In genomic region chr2:126145752-126146151, GRCh38 we compare ENCODE assay signal across 27 cellular contexts.
"Had no signal": no experiment of that assay in that cellular context is flagged by ENCODE, and none has a peak within 500 bp of the region (broad histone marks: within the 10 kb centered on the region; RNA-seq: fewer than 3 reads in every experiment).

No MANE protein-coding gene starts in this region.

- H3K9me3 ChIP-seq: ascending aorta, breast epithelium, colonic mucosa had no signal

- H3K4me3 ChIP-seq: ascending aorta, breast epithelium, cardiac muscle cell, colonic mucosa, heart left ventricle had no signal

- H3K36me3 ChIP-seq: ascending aorta, breast epithelium, cardiac muscle cell, colonic mucosa, heart left ventricle had no signal

- H3K27ac Mint-ChIP-seq: activated CD4-positive, alpha-beta memory T cell treated with anti-CD3 and anti-CD28 coated beads for 36 hours; activated CD4-positive, alpha-beta T cell treated with anti-CD3 and anti-CD28 coated beads for 36 hours; activated CD4-positive, alpha-beta T cell treated with anti-CD3 and anti-CD28 coated beads, Interleukin-2, amount 10 ng/mL, durations not matched to agents 24 days and 14 days; activated naive CD4-positive, alpha-beta T cell treated with anti-CD3 and anti-CD28 coated beads, Interleukin-2, amount 10 ng/mL, durations not matched to agents 7 days and 5 days; activated naive CD4-positive, alpha-beta T cell treated with anti-CD3 and anti-CD28 coated beads, Interleukin-2, amount 50 U/mL, for 72 hours; activated naive CD8-positive, alpha-beta T cell treated with anti-CD3 and anti-CD28 coated beads, Interleukin-2, amount 10 ng/mL, durations not matched to agents 7 days and 5 days; activated T-cell treated with anti-CD3 and anti-CD28 coated beads, Interleukin-2, amount 50 U/mL, for 24 hours; activated T-cell treated with anti-CD3 and anti-CD28 coated beads, Interleukin-2, amount 50 U/mL, for 72 hours; brain had no signal

- H3K4me1 Mint-ChIP-seq: activated CD4-positive, alpha-beta T cell treated with anti-CD3 and anti-CD28 coated beads for 36 hours; activated CD4-positive, alpha-beta T cell treated with anti-CD3 and anti-CD28 coated beads, Interleukin-2, amount 10 ng/mL, durations not matched to agents 24 days and 14 days; activated naive CD4-positive, alpha-beta T cell treated with anti-CD3 and anti-CD28 coated beads, Interleukin-2, amount 10 ng/mL, durations not matched to agents 7 days and 5 days; activated naive CD8-positive, alpha-beta T cell treated with anti-CD3 and anti-CD28 coated beads, Interleukin-2, amount 10 ng/mL, durations not matched to agents 7 days and 5 days; brain had no signal

- H3K4me1 ChIP-seq: ascending aorta, breast epithelium, colonic mucosa, heart left ventricle had no signal

- H3K9me3 Mint-ChIP-seq: activated CD4-positive, alpha-beta T cell treated with anti-CD3 and anti-CD28 coated beads, Interleukin-2, amount 10 ng/mL, durations not matched to agents 24 days and 14 days had no signal

- H3K27me3 ChIP-seq: ascending aorta, breast epithelium, cardiac muscle cell, colonic mucosa, heart left ventricle had no signal

- H3K27ac ChIP-seq: ascending aorta, breast epithelium, cardiac muscle cell, colonic mucosa, heart left ventricle had no signal

- H3K4me3 Mint-ChIP-seq: activated CD4-positive, alpha-beta memory T cell treated with anti-CD3 and anti-CD28 coated beads for 36 hours; activated CD4-positive, alpha-beta T cell treated with anti-CD3 and anti-CD28 coated beads for 36 hours; activated CD4-positive, alpha-beta T cell treated with anti-CD3 and anti-CD28 coated beads, Interleukin-2, amount 10 ng/mL, durations not matched to agents 24 days and 14 days; activated naive CD4-positive, alpha-beta T cell treated with anti-CD3 and anti-CD28 coated beads, Interleukin-2, amount 10 ng/mL, durations not matched to agents 7 days and 5 days; activated naive CD8-positive, alpha-beta T cell treated with anti-CD3 and anti-CD28 coated beads, Interleukin-2, amount 10 ng/mL, durations not matched to agents 7 days and 5 days; activated T-cell treated with anti-CD3 and anti-CD28 coated beads, Interleukin-2, amount 50 U/mL, for 24 hours; activated T-cell treated with anti-CD3 and anti-CD28 coated beads, Interleukin-2, amount 50 U/mL, for 72 hours; brain had no signal

- ATAC-seq: activated CD4-positive, alpha-beta T cell treated with anti-CD3 and anti-CD28 coated beads for 36 hours; activated naive CD4-positive, alpha-beta T cell treated with anti-CD3 and anti-CD28 coated beads, Interleukin-2, amount 50 U/mL, for 72 hours; activated T-cell treated with anti-CD3 and anti-CD28 coated beads, Interleukin-2, amount 50 U/mL, for 72 hours; esophagus mucosa; heart left ventricle had no signal

- H3K27me3 Mint-ChIP-seq: activated CD4-positive, alpha-beta memory T cell treated with anti-CD3 and anti-CD28 coated beads for 36 hours; activated CD4-positive, alpha-beta T cell treated with anti-CD3 and anti-CD28 coated beads, Interleukin-2, amount 10 ng/mL, durations not matched to agents 24 days and 14 days; activated naive CD4-positive, alpha-beta T cell treated with anti-CD3 and anti-CD28 coated beads, Interleukin-2, amount 10 ng/mL, durations not matched to agents 7 days and 5 days; activated naive CD8-positive, alpha-beta T cell treated with anti-CD3 and anti-CD28 coated beads, Interleukin-2, amount 10 ng/mL, durations not matched to agents 7 days and 5 days; activated T-cell treated with anti-CD3 and anti-CD28 coated beads, Interleukin-2, amount 50 U/mL, for 24 hours; brain had no signal

- DNase-seq: activated CD4-positive, alpha-beta memory T cell treated with anti-CD3 and anti-CD28 coated beads for 36 hours; activated CD4-positive, alpha-beta T cell treated with anti-CD3 and anti-CD28 coated beads for 36 hours; activated CD4-positive, alpha-beta T cell treated with anti-CD3 and anti-CD28 coated beads, Interleukin-2, amount 10 ng/mL, durations not matched to agents 24 days and 14 days; activated CD4-positive, CD25-positive, alpha-beta regulatory T cell; activated CD4-positive, CD25-positive, alpha-beta regulatory T cell treated with anti-CD3 and anti-CD28 coated beads, Interleukin-2, amount 50 U/mL, for 72 hours; activated CD8-positive, alpha-beta memory T cell treated with anti-CD3 and anti-CD28 coated beads, Interleukin-2, amount 50 U/mL, for 48 hours; activated gamma-delta T cell; activated naive CD4-positive, alpha-beta T cell; activated naive CD4-positive, alpha-beta T cell treated with anti-CD3 and anti-CD28 coated beads, Interleukin-2, amount 10 ng/mL, durations not matched to agents 7 days and 5 days; activated naive CD8-positive, alpha-beta T cell treated with anti-CD3 and anti-CD28 coated beads, Interleukin-2, amount 10 ng/mL, durations not matched to agents 7 days and 5 days; activated T-cell treated with anti-CD3 and anti-CD28 coated beads for 4 hours; activated T-cell treated with anti-CD3 and anti-CD28 coated beads, Interleukin-2, amount 50 U/mL, for 24 hours; activated T-cell treated with anti-CD3 and anti-CD28 coated beads, Interleukin-2, amount 50 U/mL, for 72 hours; central memory CD4-positive, alpha-beta T cell; cerebellar nuclear complex; colonic mucosa; effector CD8-positive, alpha-beta T cell; foreskin fibroblast; glutamatergic neuron; heart left ventricle; T-helper 2 cell had no signal

- H3K36me3 Mint-ChIP-seq: activated CD4-positive, alpha-beta memory T cell treated with anti-CD3 and anti-CD28 coated beads for 36 hours; activated naive CD4-positive, alpha-beta T cell treated with anti-CD3 and anti-CD28 coated beads, Interleukin-2, amount 10 ng/mL, durations not matched to agents 7 days and 5 days; activated naive CD4-positive, alpha-beta T cell treated with anti-CD3 and anti-CD28 coated beads, Interleukin-2, amount 50 U/mL, for 72 hours; activated naive CD8-positive, alpha-beta T cell treated with anti-CD3 and anti-CD28 coated beads, Interleukin-2, amount 10 ng/mL, durations not matched to agents 7 days and 5 days had no signal
